Comparison of ENCODE assay signal across 32 cellular contexts in genomic region chr6:17998442-17998841, GRCh38. TPM values are rescaled to one million over a fixed set of nuclear protein-coding genes. Genes with fewer than 3 reads are reported as not detected.
DNase-seq lines count a peak whose midpoint lies in the region; ATAC-seq, FAIRE-seq and TF ChIP-seq lines count a peak whose summit lies in the region.
"Had no signal": no experiment of that assay in that cellular context is flagged by ENCODE, and none has a peak within 500 bp of the region (broad histone marks: within the 10 kb centered on the region; RNA-seq: fewer than 3 reads in every experiment).

No MANE protein-coding gene starts in this region.

- H3K27me3 Mint-ChIP-seq in MCF 10A (ENCODE audit: insufficient read depth, unreplicated experiment) = no peaks in the 10 kb centered on the region
- peaks cover 19% of the 10 kb centered on the region for H3K27me3 Mint-ChIP-seq in activated T-helper 1 cell treated with anti-CD3 and anti-CD28 coated beads, Interleukin-12 subunit alpha, Interleukin-12 subunit beta, Interleukin-2, Interleukin-4 antibody, amounts not matched to agents 30 ng/mL and 10 ng/mL and 1 ng/mL, durations not matched to agents 14 hours and 24 hours and 36 hours (ENCODE audit: insufficient read depth)

- BruUV-seq in mammary epithelial cell (replicated peaks; lab: Mats Ljungman, UMichigan) = no TSS peak
- no TSS peak for BruUV-seq in MCF 10A (replicated peaks; lab: Mats Ljungman, UMichigan)
- no TSS peak for BruUV-seq in K562 (replicated peaks; lab: Mats Ljungman, UMichigan)

- no peaks in the 10 kb centered on the region for H3K27me3 ChIP-seq in mammary epithelial cell (ENCODE audit: insufficient read depth, low read length)
- H3K27me3 ChIP-seq in K562 (ENCODE audit: control insufficient read depth in 2 of 2, insufficient read depth in 2 of 2, low read length in 2 of 2) = no peaks in the 10 kb centered on the region
- H3K27me3 ChIP-seq: adrenal gland, esophagus squamous epithelium, pancreas, upper lobe of right lung had no signal

- no peaks in the 10 kb centered on the region for H3K36me3 ChIP-seq in mammary epithelial cell (ENCODE audit: insufficient read depth, low read length)
- no peaks in the 10 kb centered on the region for H3K36me3 ChIP-seq in K562 (ENCODE audit: control insufficient read depth, insufficient read depth, low read length)
- H3K36me3 ChIP-seq: adrenal gland, esophagus squamous epithelium, pancreas, upper lobe of right lung had no signal

- 15% methylated on average over 1 of the region's 1 CpG for WGBS in mammary epithelial cell (ENCODE audit: low coverage, missing lambda C conversion rate)
- 17% methylated on average over 1 of the region's 1 CpG for WGBS in K562 (ENCODE audit: insufficient coverage, low coverage, missing lambda C conversion rate)

- no peak for FAIRE-seq in K562 (lab: Jason Lieb, UNC)
- FAIRE-seq: GM12892, pancreas, TTC549 had no signal

- CTCF ChIA-PET in mammary epithelial cell (lab: Charles Lee; ENCODE audit: low non-redundant PET) = no interaction called here
- CTCF ChIA-PET in MCF 10A (lab: Yijun Ruan, JAX) = no interaction called here
- CTCF ChIA-PET in K562 (lab: Yijun Ruan, JAX; ENCODE audit: low intra/inter-chr PET ratio) = no interaction called here

- no peak overlapping the region for H3K9ac ChIP-seq in mammary epithelial cell (ENCODE audit: insufficient read depth, low read length)
- no peak overlapping the region for H3K9ac ChIP-seq in K562 (ENCODE audit: insufficient read depth in 1 of 2, low read depth in 2 of 2, low read length in 2 of 2)

- DNase-seq in mammary epithelial cell (peak; percentile 62), MCF 10A (ENCODE audit: unreplicated experiment) (no peak), K562 (ENCODE audit: extremely low read depth in 1 of 4, low spot score in 3 of 4) (no peak), islet precursor cell (peak; percentile 74), DMS79 (lab: John Stamatoyannopoulos, UW) (no peak), GM10266 (ENCODE audit: extremely low spot score) (no peak), NOMO-1 (lab: John Stamatoyannopoulos, UW; ENCODE audit: unreplicated experiment in 2 of 2) (no peak)
- no peak for DNase-seq in activated T-helper 1 cell treated with anti-CD3 and anti-CD28 coated beads, Interleukin-12 subunit alpha, Interleukin-12 subunit beta, Interleukin-2, Interleukin-4 antibody, amounts not matched to agents 30 ng/mL and 10 ng/mL and 1 ng/mL, durations not matched to agents 14 hours and 24 hours and 36 hours (ENCODE audit: low spot score)
- DNase-seq: 8988T; activated naive CD4-positive, alpha-beta T cell treated with anti-CD3 and anti-CD28 coated beads for 36 hours; AML-193; CD4-positive, alpha-beta memory T cell; effector memory CD8-positive, alpha-beta T cell; EL; esophagus squamous epithelium; HCEC 1CT; hippocampal formation; mesendoderm; NCI-H1092 treated with DMSO at 0.1 percent for 48 hours; NCI-H187 treated with DMSO at 0.1 percent for 48 hours; NCI-H2171 treated with DMSO at 0.1 percent for 48 hours; NCI-H510A treated with DMSO at 0.1 percent for 48 hours; pancreas; stimulated activated naive CD4-positive, alpha-beta T cell; T-helper 17 cell; upper lobe of right lung had no signal

- no peaks in the 10 kb centered on the region for H3K9me3 ChIP-seq in mammary epithelial cell (replicated peaks; ENCODE audit: insufficient read depth, low read length)
- no peaks in the 10 kb centered on the region for H3K9me3 ChIP-seq in K562 (replicated peaks; ENCODE audit: control insufficient read depth, insufficient read depth, low read depth, low read length)
- H3K9me3 ChIP-seq: adrenal gland, esophagus squamous epithelium, pancreas, upper lobe of right lung had no signal

- H2AFZ ChIP-seq in mammary epithelial cell (ENCODE audit: low read depth, low read length) (no peak overlapping the region), K562 (ENCODE audit: low read depth, low read length) (peak overlapping the region; percentile 75)

- peaks cover 5% of the 10 kb centered on the region for H3K4me1 Mint-ChIP-seq in MCF 10A (ENCODE audit: insufficient read depth, unreplicated experiment)
- no peaks in the 10 kb centered on the region for H3K4me1 Mint-ChIP-seq in activated T-helper 1 cell treated with anti-CD3 and anti-CD28 coated beads, Interleukin-12 subunit alpha, Interleukin-12 subunit beta, Interleukin-2, Interleukin-4 antibody, amounts not matched to agents 30 ng/mL and 10 ng/mL and 1 ng/mL, durations not matched to agents 14 hours and 24 hours and 36 hours (ENCODE audit: low read depth)
- H3K4me1 Mint-ChIP-seq: CD4-positive, alpha-beta memory T cell; central memory CD8-positive, alpha-beta T cell; T-helper 17 cell had no signal

- H3K9me3 Mint-ChIP-seq in MCF 10A (ENCODE audit: unreplicated experiment) = no peaks in the 10 kb centered on the region
- no peaks in the 10 kb centered on the region for H3K9me3 Mint-ChIP-seq in activated T-helper 1 cell treated with anti-CD3 and anti-CD28 coated beads, Interleukin-12 subunit alpha, Interleukin-12 subunit beta, Interleukin-2, Interleukin-4 antibody, amounts not matched to agents 30 ng/mL and 10 ng/mL and 1 ng/mL, durations not matched to agents 14 hours and 24 hours and 36 hours
- H3K9me3 Mint-ChIP-seq: activated naive CD4-positive, alpha-beta T cell treated with anti-CD3 and anti-CD28 coated beads for 36 hours; central memory CD8-positive, alpha-beta T cell; effector memory CD8-positive, alpha-beta T cell; IgD-negative memory B cell had no signal

- in situ Hi-C loops in mammary epithelial cell (cut with MboI; ENCODE audit: low sequenced_read_pairs in 2 of 2) (no loop called here), K562 (cut with MboI) (no loop called here)

- TF ChIP-seq RAD21 in K562 (CRISPR knock-in tag; conservative IDR thresholded peaks at IDR 0.05 in 1 of 2, IDR thresholded peaks at IDR 0.05 in 1 of 2) = no peak

- peak; percentile 28; the same call in 2 of the 3 replicates for ATAC-seq in K562
- ATAC-seq: effector memory CD8-positive, alpha-beta T cell; pancreas; T-helper 17 cell had no signal

- TF ChIP-seq CTCF in mammary epithelial cell (conservative IDR thresholded peaks at IDR 0.05 in 1 of 2, IDR thresholded peaks at IDR 0.05 in 1 of 2; ENCODE audit: extremely low read depth in 1 of 2, insufficient read depth in 1 of 2, low read depth in 1 of 2, low read length in 2 of 2) (no peak), MCF 10A (IDR thresholded peaks at IDR 0.05; ENCODE audit: unreplicated experiment) (no peak), K562 (IDR thresholded peaks at IDR 0.05 in 2 of 3, conservative IDR thresholded peaks at IDR 0.05 in 1 of 3; ENCODE audit: insufficient read depth in 2 of 3, low read depth in 1 of 3, low read length in 3 of 3) (no peak), GM10266 (IDR thresholded peaks at IDR 0.05; ENCODE audit: control insufficient read depth, insufficient read depth, low read depth, missing control alignments) (no peak)

- intact Hi-C loops in mammary epithelial cell (cut with micrococcal nuclease) = no loop called here
- intact Hi-C loops in MCF 10A (cut with micrococcal nuclease) = no loop called here
- intact Hi-C loops in K562 (cut with micrococcal nuclease) = no loop called here
- intact Hi-C loops in activated T-helper 1 cell treated with anti-CD3 and anti-CD28 coated beads, Interleukin-12 subunit alpha, Interleukin-12 subunit beta, Interleukin-2, Interleukin-4 antibody, amounts not matched to agents 30 ng/mL and 10 ng/mL and 1 ng/mL, durations not matched to agents 14 hours and 24 hours and 36 hours (cut with micrococcal nuclease) = no loop called here

- POLR2A ChIA-PET in MCF 10A (lab: Yijun Ruan, JAX) = no interaction called here
- POLR2A ChIA-PET in K562 (lab: Yijun Ruan, JAX) = no interaction called here

- no peaks in the 10 kb centered on the region for H3K9me1 ChIP-seq in K562 (ENCODE audit: control insufficient read depth, insufficient read depth, low read length)

- H4K20me1 ChIP-seq in mammary epithelial cell (ENCODE audit: insufficient read depth, low read length) (no peaks in the 10 kb centered on the region), K562 (replicated peaks; ENCODE audit: control insufficient read depth, insufficient read depth, low read length) (no peaks in the 10 kb centered on the region)

- H3K4me1 ChIP-seq in mammary epithelial cell (ENCODE audit: insufficient read depth, low read length) (peaks cover 18% of the 10 kb centered on the region), K562 (replicated peaks in 1 of 2; ENCODE audit: control insufficient read depth in 2 of 2, insufficient read depth in 2 of 2, low read length in 2 of 2) (peaks cover 0 to 11% of the 10 kb centered on the region in 2 experiments; a peak in 3 of 5 replicates)
- H3K4me1 ChIP-seq: adrenal gland, pancreas, upper lobe of right lung had no signal

- TF ChIP-seq POLR2A in K562 (conservative IDR thresholded peaks at IDR 0.05) = no peak

- H3K4me3 Mint-ChIP-seq in MCF 10A (ENCODE audit: unreplicated experiment) = no peak overlapping the region
- H3K4me3 Mint-ChIP-seq in activated T-helper 1 cell treated with anti-CD3 and anti-CD28 coated beads, Interleukin-12 subunit alpha, Interleukin-12 subunit beta, Interleukin-2, Interleukin-4 antibody, amounts not matched to agents 30 ng/mL and 10 ng/mL and 1 ng/mL, durations not matched to agents 14 hours and 24 hours and 36 hours = no peak overlapping the region
- H3K4me3 Mint-ChIP-seq: activated naive CD4-positive, alpha-beta T cell treated with anti-CD3 and anti-CD28 coated beads for 36 hours; CD4-positive, alpha-beta memory T cell; central memory CD8-positive, alpha-beta T cell; effector memory CD8-positive, alpha-beta T cell; IgD-negative memory B cell; T-helper 17 cell had no signal

- H3K4me2 ChIP-seq in mammary epithelial cell (ENCODE audit: insufficient read depth, low read depth, low read length) = no peak overlapping the region
- no peak overlapping the region for H3K4me2 ChIP-seq in K562 (ENCODE audit: insufficient read depth, low read length)

- no peak overlapping the region for H3K27ac ChIP-seq in mammary epithelial cell (ENCODE audit: insufficient read depth, low read depth, low read length)
- H3K27ac ChIP-seq in K562 (ENCODE audit: extremely low read depth, low read depth, low read length) = no peak overlapping the region
- H3K27ac ChIP-seq: adrenal gland, esophagus squamous epithelium, pancreas, SK-N-MC, upper lobe of right lung had no signal

- no peak for TF ChIP-seq EP300 in K562 (IDR thresholded peaks at IDR 0.05; ENCODE audit: low read length)

- H3K36me3 Mint-ChIP-seq in MCF 10A (ENCODE audit: insufficient read depth, unreplicated experiment) = no peaks in the 10 kb centered on the region
- no peaks in the 10 kb centered on the region for H3K36me3 Mint-ChIP-seq in activated T-helper 1 cell treated with anti-CD3 and anti-CD28 coated beads, Interleukin-12 subunit alpha, Interleukin-12 subunit beta, Interleukin-2, Interleukin-4 antibody, amounts not matched to agents 30 ng/mL and 10 ng/mL and 1 ng/mL, durations not matched to agents 14 hours and 24 hours and 36 hours (ENCODE audit: low read depth)
- H3K36me3 Mint-ChIP-seq: CD4-positive, alpha-beta memory T cell had no signal

- H3K27ac Mint-ChIP-seq in MCF 10A (ENCODE audit: low read depth, unreplicated experiment) = no peak overlapping the region
- no peak overlapping the region for H3K27ac Mint-ChIP-seq in activated T-helper 1 cell treated with anti-CD3 and anti-CD28 coated beads, Interleukin-12 subunit alpha, Interleukin-12 subunit beta, Interleukin-2, Interleukin-4 antibody, amounts not matched to agents 30 ng/mL and 10 ng/mL and 1 ng/mL, durations not matched to agents 14 hours and 24 hours and 36 hours
- H3K27ac Mint-ChIP-seq: activated naive CD4-positive, alpha-beta T cell treated with anti-CD3 and anti-CD28 coated beads for 36 hours; CD4-positive, alpha-beta memory T cell; effector memory CD8-positive, alpha-beta T cell; T-helper 17 cell had no signal

- H3K79me2 ChIP-seq in mammary epithelial cell (ENCODE audit: insufficient read depth, low read length) (no peaks in the 10 kb centered on the region), K562 (ENCODE audit: control insufficient read depth, insufficient read depth, low read length) (no peaks in the 10 kb centered on the region)

- dilution Hi-C loops in mammary epithelial cell (cut with HindIII; ENCODE audit: low sequenced_read_pairs) = no loop called here

- H3K4me3 ChIP-seq in mammary epithelial cell (replicated peaks in 1 of 3; ENCODE audit: insufficient read depth in 1 of 3, low read depth in 2 of 3, low read length in 3 of 3) (no peak overlapping the region), K562 (no peak overlapping the region)
- H3K4me3 ChIP-seq: adrenal gland, esophagus squamous epithelium, pancreas, SK-N-MC, upper lobe of right lung had no signal

RNA-seq across cellular contexts. Expression of gene KIF13A, which starts 11.0 kb away (rescaled TPM):
- 10 to 100 TPM; 71.2 to 85.5 TPM for total RNA-seq in mammary epithelial cell
- polyA plus RNA-seq in mammary epithelial cell = 36.9 TPM
- 69.5 TPM for polyA minus RNA-seq in mammary epithelial cell
- 24.1 and 33.5 TPM in 2 replicates for total RNA-seq in MCF 10A (2022)
- total RNA-seq in K562 (2011; cell fraction: chromatin; rRNA removed; ENCODE audit: low replicate concordance) = 104 and 140 TPM in 2 replicates
- total RNA-seq in K562 (2011; cell fraction: nucleolus; rRNA removed) = 46.7 and 52.6 TPM in 2 replicates
- total RNA-seq in K562 (2011; cell fraction: nucleoplasm; rRNA removed) = 47.2 and 119 TPM in 2 replicates
- 21.0 and 30.1 TPM in 2 replicates for total RNA-seq in K562 (2014; rRNA removed)
- total RNA-seq in K562 (2014; rRNA removed; fragmentation: Illumina TruSeq; extraction: Trizol) = 37.5 and 39.3 TPM in 2 replicates
- 43.2 and 44.3 TPM in 2 replicates for total RNA-seq in K562 (2015; rRNA removed; fragmentation: Illumina TruSeq; extraction: Trizol)
- total RNA-seq in K562 (2021) = 30.1 and 33.8 TPM in 2 replicates
- polyA plus RNA-seq in K562 (2011; rRNA removed) = 29.5 and 31.8 TPM in 2 replicates
- polyA plus RNA-seq in K562 (2011; cell fraction: cytosol; rRNA removed) = 15.8 and 22.8 TPM in 2 replicates
- 33.0 and 34.3 TPM in 2 replicates for polyA plus RNA-seq in K562 (2011; cell fraction: nucleus; rRNA removed)
- polyA plus RNA-seq in K562 (2012) = 25.3 and 25.9 TPM in 2 replicates
- 28.2 and 29.7 TPM in 2 replicates for polyA plus RNA-seq in K562 (2014; fragmentation: Illumina TruSeq; extraction: Trizol)
- polyA plus RNA-seq in K562 (2014; fragmentation: Nextera tagmentation; extraction: Ambion mirVana) = 1 to 10 TPM; 3.6 to 4.3 TPM
- 22.5 and 22.6 TPM in 2 replicates for polyA plus RNA-seq in K562 (2014; rRNA removed)
- 58.2 and 66.9 TPM in 2 replicates for polyA minus RNA-seq in K562 (2011; rRNA and poly(A)+ RNA removed)
- 27.8 and 31.0 TPM in 2 replicates for polyA minus RNA-seq in K562 (2011; cell fraction: cytosol; rRNA and poly(A)+ RNA removed)
- polyA minus RNA-seq in K562 (2011; cell fraction: nucleus; rRNA and poly(A)+ RNA removed) = 52.9 and 92.3 TPM in 2 replicates
- total RNA-seq in activated T-helper 1 cell treated with anti-CD3 and anti-CD28 coated beads, Interleukin-12 subunit alpha, Interleukin-12 subunit beta, Interleukin-2, Interleukin-4 antibody, amounts not matched to agents 30 ng/mL and 10 ng/mL and 1 ng/mL, durations not matched to agents 14 hours and 24 hours and 36 hours = not detected in 2 replicates
- total RNA-seq: activated naive CD4-positive, alpha-beta T cell treated with anti-CD3 and anti-CD28 coated beads for 36 hours had no signal

Comparison
In these comparisons a context has a peak if more than half of its experiments do, and no peak if none do; other contexts are left out.
1. DNase-seq: peak in mammary epithelial cell (single experiment) and islet precursor cell (single experiment); none in MCF 10A (single experiment), K562 (0 of 4), DMS79 (single experiment), GM10266 (single experiment), NOMO-1 (0 of 2) and activated T-helper 1 cell treated with anti-CD3 and anti-CD28 coated beads, Interleukin-12 subunit alpha, Interleukin-12 subunit beta, Interleukin-2, Interleukin-4 antibody, amounts not matched to agents 30 ng/mL and 10 ng/mL and 1 ng/mL, durations not matched to agents 14 hours and 24 hours and 36 hours (single experiment).
2. RNA of gene KIF13A, which starts 11.0 kb away (total RNA-seq): 71.2 to 85.5 TPM in mammary epithelial cell, 21.0 to 140 TPM in K562 and 24.1 to 33.5 TPM in MCF 10A; not detected in activated T-helper 1 cell treated with anti-CD3 and anti-CD28 coated beads, Interleukin-12 subunit alpha, Interleukin-12 subunit beta, Interleukin-2, Interleukin-4 antibody, amounts not matched to agents 30 ng/mL and 10 ng/mL and 1 ng/mL, durations not matched to agents 14 hours and 24 hours and 36 hours; every median in the first group is over 10 times any median in the second.